ENCODE assay signal across 8 cellular contexts in genomic region chr9:133787749-133788015, GRCh38. TPM values are rescaled to one million over a fixed set of nuclear protein-coding genes. Genes with fewer than 3 reads are reported as not detected.
A peak's percentile ranks its signal among the peaks of the same experiment; 100 is the strongest.
DNase-seq lines count a peak whose midpoint lies in the region; ATAC-seq and TF ChIP-seq lines count a peak whose summit lies in the region.

No MANE protein-coding gene starts in this region.

- H3K36me3 ChIP-seq in HAP-1 (replicated peaks): peaks cover 9% of the 10 kb centered on the region; the same call in 1 of the 2 replicates

- no peak for TF ChIP-seq CTCF in GM10266 (IDR thresholded peaks at IDR 0.05; ENCODE audit: control insufficient read depth, insufficient read depth, low read depth, missing control alignments)

- H3K4me1 ChIP-seq in HAP-1: no peaks in the 10 kb centered on the region

- H3K27me3 ChIP-seq in HAP-1 (ENCODE audit: low read depth): no peaks in the 10 kb centered on the region

- no peak overlapping the region for H3K4me3 ChIP-seq in HAP-1

- ATAC-seq in GM18520 (IDR thresholded peaks at IDR 0.05; ENCODE audit: unreplicated experiment): no peak

- in situ Hi-C loops in HAP-1 (cut with MboI; ENCODE audit: low sequenced_read_pairs): no loop called here

- DNase-seq in GM10266 (ENCODE audit: extremely low spot score) (peak; percentile 93), HAP-1 (ENCODE audit: low spot score in 2 of 2) (peak; percentile 12 to 70), SW480 (ENCODE audit: low spot score) (peak; percentile 53), lung microvascular endothelial cell (ENCODE audit: low read depth in 2 of 2) (peak; percentile 22 to 69), DMS114 treated with DMSO at 0.1 percent for 48 hours (lab: John Stamatoyannopoulos, UW; ENCODE audit: unreplicated experiment) (no peak), NCI-H748 treated with DMSO at 0.1 percent for 48 hours (lab: John Stamatoyannopoulos, UW) (no peak), Kasumi-1 (lab: John Stamatoyannopoulos, UW) (no peak)

- no peaks in the 10 kb centered on the region for H3K9me3 ChIP-seq in HAP-1

RNA-seq across cellular contexts. Expression of gene SARDH, which starts 49.5 kb away (rescaled TPM):
- 0.20 and 0.22 TPM in 2 replicates for total RNA-seq in lung microvascular endothelial cell

Comparison
In these comparisons a context has a peak if more than half of its experiments do, and no peak if none do; other contexts are left out.
1. DNase-seq: peak in GM10266 (single experiment), HAP-1 (2 of 2), SW480 (single experiment) and lung microvascular endothelial cell (2 of 2); none in DMS114 treated with DMSO at 0.1 percent for 48 hours (single experiment), NCI-H748 treated with DMSO at 0.1 percent for 48 hours (single experiment) and Kasumi-1 (0 of 2).